9 cellular contexts compared by ENCODE assay signal in genomic region chr11:32420937-32421532, GRCh38. TPM values are rescaled to one million over a fixed set of nuclear protein-coding genes. Genes with fewer than 3 reads are reported as not detected.
DNase-seq lines count a peak whose midpoint lies in the region; ATAC-seq and TF ChIP-seq lines count a peak whose summit lies in the region.
"Had no signal": no experiment of that assay in that cellular context is flagged by ENCODE, and none has a peak within 500 bp of the region (broad histone marks: within the 10 kb centered on the region; RNA-seq: fewer than 3 reads in every experiment).

No MANE protein-coding gene starts in this region.

- no peak overlapping the region for H3K4me3 ChIP-seq in KMS-11 (IDR thresholded peaks at IDR 0.05; ENCODE audit: insufficient read depth, low read depth, low read length)
- no peak overlapping the region for H3K4me3 ChIP-seq in sigmoid colon

- no peak for TF ChIP-seq POLR2A in sigmoid colon (IDR thresholded peaks at IDR 0.05)

- H3K79me2 ChIP-seq in KMS-11 (ENCODE audit: insufficient read depth, low read depth): no peaks in the 10 kb centered on the region

- ATAC-seq in GM18517 (IDR thresholded peaks at IDR 0.05; ENCODE audit: unreplicated experiment) (peak; percentile 88), GM21737 (IDR thresholded peaks at IDR 0.05; ENCODE audit: unreplicated experiment) (peak; percentile 89)
- peak; percentile 48 to 78 for ATAC-seq in activated naive CD4-positive, alpha-beta T cell treated with anti-CD3 and anti-CD28 coated beads, Interleukin-2, amount 50 U/mL, for 72 hours

- H3K9me3 ChIP-seq in sigmoid colon: no peaks in the 10 kb centered on the region

- TF ChIP-seq EP300 in sigmoid colon (IDR thresholded peaks at IDR 0.05): no peak

- WGBS in sigmoid colon, 2 donors: 45 to 73% methylated on average over 9 of the region's 9 CpGs

- H3K36me3 Mint-ChIP-seq in activated naive CD4-positive, alpha-beta T cell treated with anti-CD3 and anti-CD28 coated beads, Interleukin-2, amount 50 U/mL, for 72 hours: no peaks in the 10 kb centered on the region

- no peak for DNase-seq in activated naive CD4-positive, alpha-beta T cell treated with anti-CD3 and anti-CD28 coated beads, Interleukin-2, amount 50 U/mL, for 72 hours (ENCODE audit: low spot score in 2 of 2)
- no peak for DNase-seq in posterior vena cava (ENCODE audit: low spot score)
- DNase-seq in dedifferentiated amniotic fluid mesenchymal stem cell (ENCODE audit: extremely low spot score): no peak
- DNase-seq in sigmoid colon: no peak
- no peak for DNase-seq in middle frontal gyrus (ENCODE audit: extremely low spot score, low spot score)

- peak overlapping the region; percentile 43; the same call in 1 of the 2 replicates for H3K9ac ChIP-seq in KMS-11

- peak overlapping the region; percentile 45; the same call in 1 of the 2 replicates for H2AFZ ChIP-seq in KMS-11 (ENCODE audit: low read depth)

- H3K27me3 ChIP-seq in KMS-11 (ENCODE audit: insufficient read depth, low read depth): no peaks in the 10 kb centered on the region
- peaks cover 0 to 42% (median 9%) of the 10 kb centered on the region in 3 donors for H3K27me3 ChIP-seq in sigmoid colon

- H3K4me2 ChIP-seq in KMS-11: peak overlapping the region; percentile 92

- H3K4me1 ChIP-seq in KMS-11 (ENCODE audit: low read depth, poor library complexity, severe bottlenecking) (peaks cover 91% of the 10 kb centered on the region), sigmoid colon (no peaks in the 10 kb centered on the region)

- no peaks in the 10 kb centered on the region for H4K20me1 ChIP-seq in KMS-11 (ENCODE audit: insufficient read depth)

- peak overlapping the region in 1 of 2 donors; percentile 36 for H3K27ac Mint-ChIP-seq in activated naive CD4-positive, alpha-beta T cell treated with anti-CD3 and anti-CD28 coated beads, Interleukin-2, amount 50 U/mL, for 72 hours

- H3K9me3 Mint-ChIP-seq in activated naive CD4-positive, alpha-beta T cell treated with anti-CD3 and anti-CD28 coated beads, Interleukin-2, amount 50 U/mL, for 72 hours: no peaks in the 10 kb centered on the region

- H3K27ac ChIP-seq in KMS-11 (peak overlapping the region; percentile 84), sigmoid colon (no peak overlapping the region)

- no peaks in the 10 kb centered on the region for H3K36me3 ChIP-seq in KMS-11 (ENCODE audit: insufficient read depth)
- H3K36me3 ChIP-seq in sigmoid colon: no peaks in the 10 kb centered on the region

- intact Hi-C loops in posterior vena cava (cut with DNase I): no loop called here
- intact Hi-C loops in sigmoid colon (cut with DNase I): no loop called here

- no peak for TF ChIP-seq CTCF in KMS-11 (conservative IDR thresholded peaks at IDR 0.05; ENCODE audit: low read depth, low read length)
- TF ChIP-seq CTCF in sigmoid colon (IDR thresholded peaks at IDR 0.05): no peak

RNA-seq across cellular contexts. Expression of gene WT1, which starts 14.3 kb away (rescaled TPM):
- total RNA-seq in activated naive CD4-positive, alpha-beta T cell treated with anti-CD3 and anti-CD28 coated beads, Interleukin-2, amount 50 U/mL, for 72 hours: not detected
- total RNA-seq in posterior vena cava (1 to 10 TPM; 1.4 to 3.4 TPM), sigmoid colon (1 to 10 TPM in 3 of 4 donors, under 1 TPM in 1; 0.81 to 1.8 (median 1.4) TPM)
- polyA plus RNA-seq in sigmoid colon: 1 to 10 TPM in 1 of 3 donors, under 1 TPM in 1, not detected in 1; 0.04 to 1.2 TPM
- total RNA-seq: fibroblast of lung had no signal
- polyA plus RNA-seq: fibroblast of lung had no signal
